Comparison of ENCODE assay signal across 8 cellular contexts in the genomic region with DNA sequence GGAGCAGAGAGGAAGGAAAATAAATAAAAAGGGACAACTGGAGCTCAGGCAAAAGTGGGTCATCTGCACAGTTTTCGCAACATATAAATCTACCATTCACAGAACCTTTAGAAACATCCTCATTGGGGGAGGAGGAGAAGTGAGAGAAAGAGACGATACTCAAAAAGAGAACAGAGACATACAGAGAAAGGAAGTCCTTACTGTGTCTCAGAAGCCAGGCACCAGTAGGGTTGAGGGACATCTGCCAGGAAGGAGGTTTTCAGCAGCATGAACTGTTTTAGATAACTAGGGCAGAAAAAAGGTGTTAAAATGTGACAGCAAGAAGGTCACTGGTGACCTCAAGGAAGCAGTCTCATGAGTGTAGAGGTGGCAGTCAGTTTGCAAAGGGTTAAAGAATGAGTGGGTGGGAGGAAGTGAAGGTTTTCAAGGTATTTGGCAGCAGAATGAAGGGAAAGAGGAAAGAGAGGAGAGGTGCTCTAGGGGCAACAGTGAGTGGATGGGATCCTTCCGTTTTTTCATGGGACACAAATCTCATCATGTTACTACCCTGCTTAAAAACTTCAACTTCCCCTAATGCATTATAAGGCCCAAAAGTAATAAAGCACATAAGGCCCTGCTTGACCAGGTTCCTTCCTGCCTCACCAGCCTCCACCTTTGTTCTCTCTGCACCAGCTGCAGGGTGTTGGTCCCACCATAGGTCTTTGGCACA. TPM values are rescaled to one million over a fixed set of nuclear protein-coding genes. Genes with fewer than 3 reads are reported as not detected.
DNase-seq lines count a peak whose midpoint lies in the region; ATAC-seq and TF ChIP-seq lines count a peak whose summit lies in the region.
"Had no signal": no experiment of that assay in that cellular context is flagged by ENCODE, and none has a peak within 500 bp of the region (broad histone marks: within the 10 kb centered on the region; RNA-seq: fewer than 3 reads in every experiment).

No MANE protein-coding gene starts in this region.

- no peaks in the 10 kb centered on the region for H3K27me3 ChIP-seq in heart left ventricle
- H3K27me3 ChIP-seq: heart right ventricle had no signal

- H3K4me3 ChIP-seq in NB4 (ENCODE audit: low read depth, low read length) (no peak overlapping the region), heart left ventricle (no peak overlapping the region)
- H3K4me3 ChIP-seq: heart right ventricle had no signal

- no peak for TF ChIP-seq POLR2A in NB4 (IDR thresholded peaks at IDR 0.05; ENCODE audit: extremely low read depth, insufficient read length)
- no peak for TF ChIP-seq POLR2A in heart left ventricle (IDR thresholded peaks at IDR 0.05)

- no peak for TF ChIP-seq CTCF in NB4 (IDR thresholded peaks at IDR 0.05; ENCODE audit: low read depth, low read length)
- no peak for TF ChIP-seq CTCF in heart left ventricle (IDR thresholded peaks at IDR 0.05)

- H3K9me3 ChIP-seq in heart left ventricle = no peaks in the 10 kb centered on the region
- H3K9me3 ChIP-seq: heart right ventricle had no signal

- DNase-seq in NB4 (ENCODE audit: low read depth) (peak; percentile 17), heart left ventricle (no peak), retina (no peak), NCI-H510A treated with DMSO at 0.1 percent for 48 hours (lab: John Stamatoyannopoulos, UW) (no peak), head of caudate nucleus (no peak)
- DNase-seq: heart right ventricle had no signal

- 66 to 69% (median 67%) methylated on average over 3 of the region's 3 CpGs for WGBS in heart left ventricle, 4 donors

- H3K27ac ChIP-seq in heart left ventricle = peak overlapping the region in 5 of 12 donors; percentile 2 to 85 (median 67)

- intact Hi-C loops in heart left ventricle (cut with DNase I) (loop anchor here in 1 of 10 donors (5.0 kb wide), 1 partner anchor 60 kb away; no protein-coding TSS in a partner anchor), head of caudate nucleus (cut with DNase I) (no loop called here)

- ATAC-seq in GM18873 (IDR thresholded peaks at IDR 0.05; ENCODE audit: low FRiP score, unreplicated experiment) (peak; percentile 82), HG02571 (IDR thresholded peaks at IDR 0.05; ENCODE audit: unreplicated experiment) (peak; percentile 90), heart left ventricle (peak in 3 of 4 donors; percentile 14 to 39 (median 17))

- H3K4me1 ChIP-seq in heart left ventricle = peaks cover 0 to 99% (median 56%) of the 10 kb centered on the region in 12 donors

- no peaks in the 10 kb centered on the region for H3K36me3 ChIP-seq in heart left ventricle
- H3K36me3 ChIP-seq: heart right ventricle had no signal

RNA-seq across cellular contexts. Expression of a gene that starts 9.5 kb away (rescaled TPM):
- total RNA-seq in heart left ventricle = 100 to 1,000 TPM in 4 of 9 donors, 10 to 100 TPM in 5; 85.6 to 189 (median 96.5) TPM
- 10 to 100 TPM; 20.5 to 73.7 TPM for polyA plus RNA-seq in heart left ventricle

Comparison
In these comparisons a context has a peak if more than half of its experiments do, and no peak if none do; other contexts are left out.
1. ATAC-seq: peak in every context shown above with its lines; median percentile 90 in HG02571; 82 in GM18873; 17 in heart left ventricle.